In genomic region chr7:41698114-41698513, GRCh38 we compare ENCODE assay signal across 13 cellular contexts. TPM values are rescaled to one million over a fixed set of nuclear protein-coding genes. Genes with fewer than 3 reads are reported as not detected.
DNase-seq lines count a peak whose midpoint lies in the region; ATAC-seq and TF ChIP-seq lines count a peak whose summit lies in the region.
"Had no signal": no experiment of that assay in that cellular context is flagged by ENCODE, and none has a peak within 500 bp of the region (broad histone marks: within the 10 kb centered on the region; RNA-seq: fewer than 3 reads in every experiment).

No MANE protein-coding gene starts in this region.

- dilution Hi-C loops in mammary epithelial cell (cut with HindIII; ENCODE audit: low sequenced_read_pairs), result loop anchor here (5.0 kb wide), 1 partner anchor 596 kb away; no protein-coding TSS in a partner anchor

- ATAC-seq in GM21390 (IDR thresholded peaks at IDR 0.05; ENCODE audit: unreplicated experiment), result no peak

- WGBS in HUES64, result 91% methylated on average over 3 of the region's 3 CpGs
- WGBS in mammary epithelial cell (ENCODE audit: low coverage, missing lambda C conversion rate), result 77% methylated on average over 3 of the region's 3 CpGs

- peak overlapping the region; percentile 88 for H3K4me2 ChIP-seq in mammary epithelial cell (ENCODE audit: insufficient read depth, low read depth, low read length)

- BruUV-seq in mammary epithelial cell (replicated peaks; lab: Mats Ljungman, UMichigan), result no TSS peak

- no peaks in the 10 kb centered on the region for H4K20me1 ChIP-seq in mammary epithelial cell (ENCODE audit: insufficient read depth, low read length)

- H3K4me1 ChIP-seq in HUES64 (ENCODE audit: insufficient read depth, low read length) (peaks cover 50% of the 10 kb centered on the region), mammary epithelial cell (ENCODE audit: insufficient read depth, low read length) (peaks cover 29% of the 10 kb centered on the region), iPS-18a (ENCODE audit: control insufficient read depth, low read depth, low read length) (peaks cover 56% of the 10 kb centered on the region)

- peaks cover 98% of the 10 kb centered on the region for H3K79me2 ChIP-seq in mammary epithelial cell (ENCODE audit: insufficient read depth, low read length)

- no peak for TF ChIP-seq CTCF in mammary epithelial cell (conservative IDR thresholded peaks at IDR 0.05 in 1 of 2, IDR thresholded peaks at IDR 0.05 in 1 of 2; ENCODE audit: extremely low read depth in 1 of 2, insufficient read depth in 1 of 2, low read depth in 1 of 2, low read length in 2 of 2)

- no peak overlapping the region for H2AFZ ChIP-seq in mammary epithelial cell (ENCODE audit: low read depth, low read length)

- H3K27me3 ChIP-seq in HUES64 (ENCODE audit: insufficient read depth, low read length) (peaks cover 45% of the 10 kb centered on the region), mammary epithelial cell (ENCODE audit: insufficient read depth, low read length) (no peaks in the 10 kb centered on the region), iPS-18a (ENCODE audit: control insufficient read depth, insufficient read depth, low read length) (peaks cover 34% of the 10 kb centered on the region), H7 (ENCODE audit: control insufficient read depth, insufficient read depth, low read length) (peaks cover 11% of the 10 kb centered on the region)

- H3K9me3 ChIP-seq in HUES64 (ENCODE audit: insufficient read depth, low read depth, low read length) (no peaks in the 10 kb centered on the region), mammary epithelial cell (replicated peaks; ENCODE audit: insufficient read depth, low read length) (no peaks in the 10 kb centered on the region), iPS-18a (ENCODE audit: control insufficient read depth, low read depth, low read length) (no peaks in the 10 kb centered on the region)

- DNase-seq in mammary epithelial cell (no peak), H7 (no peak), EL (no peak)
- no peak for DNase-seq in activated CD4-positive, CD25-positive, alpha-beta regulatory T cell (lab: John Stamatoyannopoulos, UW)
- DNase-seq: CD8-positive, alpha-beta memory T cell; effector CD8-positive, alpha-beta T cell; NCI-H1930; retina had no signal

- H3K36me3 ChIP-seq in HUES64 (ENCODE audit: insufficient read depth, low read length) (no peaks in the 10 kb centered on the region), mammary epithelial cell (ENCODE audit: insufficient read depth, low read length) (peaks cover 46% of the 10 kb centered on the region), iPS-18a (ENCODE audit: control insufficient read depth, low read depth, low read length) (no peaks in the 10 kb centered on the region), H7 (replicated peaks; ENCODE audit: control insufficient read depth, insufficient read depth, low read length) (no peaks in the 10 kb centered on the region)

- H3K27ac ChIP-seq in HUES64 (ENCODE audit: low read depth, low read length) (peak overlapping the region; percentile 70; the same call in 1 of the 2 replicates), mammary epithelial cell (ENCODE audit: insufficient read depth, low read depth, low read length) (peak overlapping the region; percentile 87), iPS-18a (ENCODE audit: low read length) (no peak overlapping the region), skin epidermis (peak overlapping the region in 11 of 21 experiments; percentile 35 to 89 (median 74))
- H3K27ac ChIP-seq: SK-N-MC had no signal

- CTCF ChIA-PET in mammary epithelial cell (lab: Charles Lee; ENCODE audit: low non-redundant PET), result no interaction called here

- H3K4me3 ChIP-seq in HUES64 (ENCODE audit: low read length) (peak overlapping the region; percentile 63), mammary epithelial cell (replicated peaks in 1 of 3; ENCODE audit: insufficient read depth in 1 of 3, low read depth in 2 of 3, low read length in 3 of 3) (peak overlapping the region; percentile 70 to 92 (median 89)), iPS-18a (ENCODE audit: low read length) (peak overlapping the region; percentile 74), skin epidermis (peak overlapping the region; percentile 2 to 43 (median 29)), H7 (ENCODE audit: insufficient read depth, low read depth, low read length) (no peak overlapping the region)
- H3K4me3 ChIP-seq: SK-N-MC had no signal

- intact Hi-C loops in mammary epithelial cell (cut with micrococcal nuclease), result loop anchor here (1.0 to 5.0 kb wide), 2 partner anchors 451 to 509 kb away; no protein-coding TSS in a partner anchor

- H3K9ac ChIP-seq in HUES64 (ENCODE audit: low read depth, low read length) (no peak overlapping the region), mammary epithelial cell (ENCODE audit: insufficient read depth, low read length) (peak overlapping the region; percentile 92), iPS-18a (ENCODE audit: low read length) (no peak overlapping the region)

- in situ Hi-C loops in mammary epithelial cell (cut with MboI; ENCODE audit: low sequenced_read_pairs in 2 of 2), result loop anchor here in 1 of 2 donors (5.0 to 10.0 kb wide), 2 partner anchors 583 to 651 kb away; no protein-coding TSS in a partner anchor

RNA-seq across cellular contexts. Expression of gene INHBA, which starts 4.8 kb away (rescaled TPM):
- polyA plus RNA-seq in HUES64 (2013, experiment 1 of 2), result 0.35 TPM
- 0.38 TPM for polyA plus RNA-seq in HUES64 (2013, experiment 2 of 2)
- 100 to 1,000 TPM in 1 of 2 donors, 10 to 100 TPM in 1; 58.8 to 147 TPM for total RNA-seq in mammary epithelial cell
- polyA plus RNA-seq in mammary epithelial cell, result 58.2 TPM
- polyA minus RNA-seq in mammary epithelial cell, result 180 TPM
- total RNA-seq in H7 (2014; rRNA removed; shearing (Covaris generic)), result 0.04 and 0.07 TPM in 2 replicates
- total RNA-seq: CD8-positive, alpha-beta memory T cell had no signal
- polyA plus RNA-seq: CD8-positive, alpha-beta memory T cell had no signal

Comparison
In these comparisons a context has a peak if more than half of its experiments do, and no peak if none do; other contexts are left out.
1. RNA of gene INHBA, which starts 4.8 kb away (total RNA-seq): 58.8 to 147 TPM in mammary epithelial cell; 0.04 to 0.07 TPM in H7; every median in the first group is over 10 times any median in the second.